ENCODE assay signal across 23 cellular contexts in the genomic region with DNA sequence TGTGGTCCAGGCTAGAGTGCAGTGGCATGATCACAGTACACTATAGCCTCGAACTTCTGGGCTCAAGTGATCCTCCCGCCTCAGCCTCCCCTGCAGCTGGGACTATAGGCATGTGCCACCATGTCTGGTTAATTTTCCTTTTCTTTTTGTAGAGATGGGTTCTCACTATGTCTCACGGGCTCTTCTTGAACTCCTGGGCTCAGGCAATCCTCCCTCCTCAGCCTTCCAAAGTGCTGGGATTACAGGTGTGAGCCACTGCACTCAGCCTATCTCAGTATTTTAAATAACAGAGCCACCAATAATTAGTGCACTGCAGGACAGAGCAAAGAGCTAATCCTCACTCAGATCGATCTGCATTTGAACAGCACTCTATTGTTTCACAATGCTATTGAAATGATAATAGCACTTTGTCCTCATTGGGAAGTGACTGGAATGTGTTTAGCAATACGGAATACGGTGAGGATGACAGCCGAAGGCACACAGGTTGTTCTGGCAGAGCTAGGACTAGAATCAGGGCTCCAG.
"Had no signal": no experiment of that assay in that cellular context is flagged by ENCODE, and none has a peak within 500 bp of the region (broad histone marks: within the 10 kb centered on the region; RNA-seq: fewer than 3 reads in every experiment).

No MANE protein-coding gene starts in this region.

- FAIRE-seq: TTC549 had no signal

- H3K9ac ChIP-seq: parathyroid adenoma had no signal

- H3K9me3 Mint-ChIP-seq: activated naive CD4-positive, alpha-beta T cell treated with anti-CD3 and anti-CD28 coated beads for 36 hours; activated naive CD8-positive, alpha-beta T cell treated with anti-CD3 and anti-CD28 coated beads, Interleukin-2, amount 10 ng/mL, durations not matched to agents 7 days and 5 days; activated T-cell treated with anti-CD3 and anti-CD28 coated beads, Interleukin-2, amount 50 U/mL, for 24 hours; activated T-helper 2 cell treated with anti-CD3 and anti-CD28 coated beads, Interferon-gamma antibody, Interleukin-2, Interleukin-4, amounts not matched to agents 10 μg/mL and 5 μg/mL and 100 μg/mL, durations not matched to agents 14 hours and 24 hours and 36 hours; natural killer cell treated with Interleukin-12 subunit alpha and Interleukin-12 subunit beta and Interleukin-15 and Interleukin-18, amount 100 ng/mL, for 72 hours had no signal

- H3K4me3 ChIP-seq: coronary artery, esophagus squamous epithelium, gastrocnemius medialis, upper lobe of left lung had no signal

- ATAC-seq: gastrocnemius medialis; left cardiac atrium; natural killer cell treated with Interleukin-12 subunit alpha and Interleukin-12 subunit beta and Interleukin-15 and Interleukin-18, amount 100 ng/mL, for 72 hours; right cardiac atrium; stimulated activated naive CD8-positive, alpha-beta T cell treated with anti-CD3 and anti-CD28 coated beads, Interleukin-15, Interleukin-2, amounts not matched to agents 100 U/mL and 50 U/mL, for 24 hours had no signal

- H3K36me3 Mint-ChIP-seq: activated naive CD8-positive, alpha-beta T cell treated with anti-CD3 and anti-CD28 coated beads, Interleukin-2, amount 10 ng/mL, durations not matched to agents 7 days and 5 days; natural killer cell treated with Interleukin-12 subunit alpha and Interleukin-12 subunit beta and Interleukin-15 and Interleukin-18, amount 100 ng/mL, for 72 hours had no signal

- H3K36me3 ChIP-seq: esophagus squamous epithelium, gastrocnemius medialis, upper lobe of left lung, WERI-Rb-1 had no signal

- H3K79me2 ChIP-seq: parathyroid adenoma had no signal

- H3K4me3 Mint-ChIP-seq: activated naive CD4-positive, alpha-beta T cell treated with anti-CD3 and anti-CD28 coated beads for 36 hours; activated naive CD8-positive, alpha-beta T cell treated with anti-CD3 and anti-CD28 coated beads, Interleukin-2, amount 10 ng/mL, durations not matched to agents 7 days and 5 days; activated T-cell treated with anti-CD3 and anti-CD28 coated beads, Interleukin-2, amount 50 U/mL, for 24 hours; natural killer cell treated with Interleukin-12 subunit alpha and Interleukin-12 subunit beta and Interleukin-15 and Interleukin-18, amount 100 ng/mL, for 72 hours had no signal

- H3K4me1 Mint-ChIP-seq: activated naive CD8-positive, alpha-beta T cell treated with anti-CD3 and anti-CD28 coated beads, Interleukin-2, amount 10 ng/mL, durations not matched to agents 7 days and 5 days had no signal

- DNase-seq: activated CD8-positive, alpha-beta memory T cell treated with anti-CD3 and anti-CD28 coated beads for 24 hours; activated CD8-positive, alpha-beta memory T cell treated with anti-CD3 and anti-CD28 coated beads, Interleukin-2, amount 50 U/mL, for 4 hours; activated naive CD4-positive, alpha-beta T cell treated with anti-CD3 and anti-CD28 coated beads for 36 hours; activated naive CD8-positive, alpha-beta T cell treated with anti-CD3 and anti-CD28 coated beads, Interleukin-2, amount 10 ng/mL, durations not matched to agents 7 days and 5 days; activated T-cell treated with anti-CD3 and anti-CD28 coated beads, Interleukin-2, amount 50 U/mL, for 24 hours; amniotic stem cell; cerebellar nuclear complex; esophagus squamous epithelium; gastrocnemius medialis; islet precursor cell; left cardiac atrium; right cardiac atrium; stimulated activated CD4-positive, alpha-beta T cell treated with anti-CD3 and anti-CD28 coated beads, Interleukin-12 subunit alpha, Interleukin-12 subunit beta, amount 100 ng/mL, for 4 hours; stimulated activated CD4-positive, alpha-beta T cell treated with anti-CD3 and anti-CD28 coated beads, Interleukin-4, amount 100 ng/mL, for 4 hours; stimulated activated naive CD8-positive, alpha-beta T cell treated with anti-CD3 and anti-CD28 coated beads, Interleukin-15, Interleukin-2, amounts not matched to agents 100 U/mL and 50 U/mL, for 24 hours; T-helper 1 cell; upper lobe of left lung; WERI-Rb-1 had no signal

- H3K27ac ChIP-seq: coronary artery, esophagus squamous epithelium, gastrocnemius medialis, parathyroid adenoma, upper lobe of left lung, WERI-Rb-1 had no signal

- H2AFZ ChIP-seq: parathyroid adenoma had no signal

- H3K9me3 ChIP-seq: esophagus squamous epithelium, gastrocnemius medialis, upper lobe of left lung had no signal

- H3K27ac Mint-ChIP-seq: activated naive CD4-positive, alpha-beta T cell treated with anti-CD3 and anti-CD28 coated beads for 36 hours; activated naive CD8-positive, alpha-beta T cell treated with anti-CD3 and anti-CD28 coated beads, Interleukin-2, amount 10 ng/mL, durations not matched to agents 7 days and 5 days; activated T-cell treated with anti-CD3 and anti-CD28 coated beads, Interleukin-2, amount 50 U/mL, for 24 hours; activated T-helper 2 cell treated with anti-CD3 and anti-CD28 coated beads, Interferon-gamma antibody, Interleukin-2, Interleukin-4, amounts not matched to agents 10 μg/mL and 5 μg/mL and 100 μg/mL, durations not matched to agents 14 hours and 24 hours and 36 hours; natural killer cell treated with Interleukin-12 subunit alpha and Interleukin-12 subunit beta and Interleukin-15 and Interleukin-18, amount 100 ng/mL, for 72 hours had no signal

- H3K27me3 ChIP-seq: esophagus squamous epithelium, gastrocnemius medialis, upper lobe of left lung had no signal

- H3K4me1 ChIP-seq: esophagus squamous epithelium, gastrocnemius medialis, parathyroid adenoma, upper lobe of left lung had no signal
